7 cellular contexts compared by ENCODE assay signal in genomic region chr2:95992102-95992501, GRCh38. TPM values are rescaled to one million over a fixed set of nuclear protein-coding genes. Genes with fewer than 3 reads are reported as not detected.
DNase-seq lines count a peak whose midpoint lies in the region; ATAC-seq and TF ChIP-seq lines count a peak whose summit lies in the region.
"Not testable (repeated sequence)": the region's sequence is repeated elsewhere in the genome, so short reads cannot be mapped to it uniquely, and the experiment has no call there.

No MANE protein-coding gene starts in this region.

- peak; percentile 43 for ATAC-seq in GM18868 (IDR thresholded peaks at IDR 0.05; ENCODE audit: unreplicated experiment)
- ATAC-seq in HG02588 (IDR thresholded peaks at IDR 0.05; ENCODE audit: unreplicated experiment), result peak; percentile 41

- not testable (repeated sequence) for TF ChIP-seq CTCF in choroid plexus epithelial cell (conservative IDR thresholded peaks at IDR 0.05; ENCODE audit: low read depth, low read length); progenitor cell of endocrine pancreas (IDR thresholded peaks at IDR 0.05; ENCODE audit: unreplicated experiment)

- H3K4me1 Mint-ChIP-seq in activated CD4-positive, alpha-beta memory T cell treated with anti-CD3 and anti-CD28 coated beads, Interleukin-2, amount 10 ng/mL, durations not matched to agents 7 days and 5 days; progenitor cell of endocrine pancreas (ENCODE audit: low read depth): not testable (repeated sequence)

- H3K27me3 Mint-ChIP-seq in activated CD4-positive, alpha-beta memory T cell treated with anti-CD3 and anti-CD28 coated beads, Interleukin-2, amount 10 ng/mL, durations not matched to agents 7 days and 5 days, result peaks cover 23% of the 10 kb centered on the region
- H3K27me3 Mint-ChIP-seq in progenitor cell of endocrine pancreas, result peaks cover 12% of the 10 kb centered on the region

- not testable (repeated sequence) for H3K9me3 Mint-ChIP-seq in activated CD4-positive, alpha-beta memory T cell treated with anti-CD3 and anti-CD28 coated beads, Interleukin-2, amount 10 ng/mL, durations not matched to agents 7 days and 5 days; progenitor cell of endocrine pancreas (ENCODE audit: low read depth)

- H3K4me1 ChIP-seq in HUES48 (ENCODE audit: control insufficient read depth, insufficient read depth, low read length); iPS-18a (ENCODE audit: control insufficient read depth, low read depth, low read length): not testable (repeated sequence)

- not testable (repeated sequence) for H3K36me3 Mint-ChIP-seq in activated CD4-positive, alpha-beta memory T cell treated with anti-CD3 and anti-CD28 coated beads, Interleukin-2, amount 10 ng/mL, durations not matched to agents 7 days and 5 days (ENCODE audit: low read depth); progenitor cell of endocrine pancreas (ENCODE audit: insufficient read depth)

- H3K4me3 ChIP-seq in HUES48 (ENCODE audit: low read depth, low read length) (peak overlapping the region; percentile 79), choroid plexus epithelial cell (ENCODE audit: low read depth, low read length) (peak overlapping the region; percentile 64), iPS-18a (ENCODE audit: low read length) (peak overlapping the region; percentile 70)

- POLR2A ChIA-PET in activated CD4-positive, alpha-beta memory T cell treated with anti-CD3 and anti-CD28 coated beads, Interleukin-2, amount 10 ng/mL, durations not matched to agents 7 days and 5 days (lab: Charles Lee), result interaction anchor here (1.1 to 1.3 kb wide), 4 partner anchors 9 to 217 kb away, joined by 3 to 6 read pairs (median 4); partner anchors contain the start of gene STARD7

- not testable (repeated sequence) for H3K9me3 ChIP-seq in HUES48 (ENCODE audit: control insufficient read depth, insufficient read depth, low read length); iPS-18a (ENCODE audit: control insufficient read depth, low read depth, low read length)

- H3K36me3 ChIP-seq in HUES48 (ENCODE audit: control insufficient read depth, insufficient read depth, low read length); iPS-18a (ENCODE audit: control insufficient read depth, low read depth, low read length): not testable (repeated sequence)

- DNase-seq in activated CD4-positive, alpha-beta memory T cell treated with anti-CD3 and anti-CD28 coated beads, Interleukin-2, amount 10 ng/mL, durations not matched to agents 7 days and 5 days, result peak; percentile 45
- not testable (repeated sequence) for DNase-seq in choroid plexus epithelial cell (ENCODE audit: low read depth); progenitor cell of endocrine pancreas (ENCODE audit: low spot score, unreplicated experiment)

- peak overlapping the region; percentile 95 for H3K27ac Mint-ChIP-seq in activated CD4-positive, alpha-beta memory T cell treated with anti-CD3 and anti-CD28 coated beads, Interleukin-2, amount 10 ng/mL, durations not matched to agents 7 days and 5 days
- not testable (repeated sequence) for H3K27ac Mint-ChIP-seq in progenitor cell of endocrine pancreas

- not testable (repeated sequence) for H3K27ac ChIP-seq in HUES48 (ENCODE audit: low read depth, low read length); iPS-18a (ENCODE audit: low read length)

- H3K9ac ChIP-seq in HUES48 (ENCODE audit: low read depth, low read length), result not testable (repeated sequence)
- H3K9ac ChIP-seq in iPS-18a (ENCODE audit: low read length), result peak overlapping the region; percentile 22

- CTCF ChIA-PET in activated CD4-positive, alpha-beta memory T cell treated with anti-CD3 and anti-CD28 coated beads, Interleukin-2, amount 10 ng/mL, durations not matched to agents 7 days and 5 days (lab: Charles Lee), result interaction anchor here (0.8 to 3.2 kb wide), 27 partner anchors 9 to 353 kb away, joined by 3 to 31 read pairs (median 4); partner anchors contain the start of genes ADRA2B and NCAPH

- peak overlapping the region; percentile 72 for H3K4me3 Mint-ChIP-seq in activated CD4-positive, alpha-beta memory T cell treated with anti-CD3 and anti-CD28 coated beads, Interleukin-2, amount 10 ng/mL, durations not matched to agents 7 days and 5 days
- H3K4me3 Mint-ChIP-seq in progenitor cell of endocrine pancreas (ENCODE audit: low read depth), result peak overlapping the region; percentile 73

- not testable (repeated sequence) for H3K27me3 ChIP-seq in HUES48 (ENCODE audit: control insufficient read depth, insufficient read depth, low read length); iPS-18a (ENCODE audit: control insufficient read depth, insufficient read depth, low read length)

RNA-seq across cellular contexts. Expression of gene ANKRD36C, which starts 0.5 kb away (rescaled TPM):
- 10 to 100 TPM; 67.5 to 67.6 TPM for total RNA-seq in activated CD4-positive, alpha-beta memory T cell treated with anti-CD3 and anti-CD28 coated beads, Interleukin-2, amount 10 ng/mL, durations not matched to agents 7 days and 5 days
- total RNA-seq in progenitor cell of endocrine pancreas, result 47.7 and 51.5 TPM in 2 replicates

RNA-seq across cellular contexts. Expression of gene GPAT2, which starts 42.6 kb away (rescaled TPM):
- total RNA-seq in activated CD4-positive, alpha-beta memory T cell treated with anti-CD3 and anti-CD28 coated beads, Interleukin-2, amount 10 ng/mL, durations not matched to agents 7 days and 5 days, result 1 to 10 TPM; 6.9 to 7.1 TPM
- not detected in 2 replicates for total RNA-seq in progenitor cell of endocrine pancreas
